14 cellular contexts compared by ENCODE assay signal in genomic region chr9:120758544-120758943, GRCh38. TPM values are rescaled to one million over a fixed set of nuclear protein-coding genes. Genes with fewer than 3 reads are reported as not detected.
DNase-seq lines count a peak whose midpoint lies in the region; TF ChIP-seq lines count a peak whose summit lies in the region.
"Had no signal": no experiment of that assay in that cellular context is flagged by ENCODE, and none has a peak within 500 bp of the region (broad histone marks: within the 10 kb centered on the region; RNA-seq: fewer than 3 reads in every experiment).

No MANE protein-coding gene starts in this region.

- peaks cover 1% of the 10 kb centered on the region for H3K36me3 ChIP-seq in cardiac muscle cell
- peaks cover 41% of the 10 kb centered on the region for H3K36me3 ChIP-seq in right atrium auricular region
- peaks cover 26% of the 10 kb centered on the region for H3K36me3 ChIP-seq in neutrophil

- no peaks in the 10 kb centered on the region for H3K9me3 Mint-ChIP-seq in activated naive CD8-positive, alpha-beta T cell (ENCODE audit: low read depth)
- no peaks in the 10 kb centered on the region for H3K9me3 Mint-ChIP-seq in progenitor cell of endocrine pancreas (ENCODE audit: low read depth)

- H3K36me3 Mint-ChIP-seq in activated naive CD8-positive, alpha-beta T cell = no peaks in the 10 kb centered on the region
- peaks cover 2% of the 10 kb centered on the region for H3K36me3 Mint-ChIP-seq in progenitor cell of endocrine pancreas (ENCODE audit: insufficient read depth)

- peaks cover 9% of the 10 kb centered on the region for H3K4me1 Mint-ChIP-seq in activated naive CD8-positive, alpha-beta T cell (ENCODE audit: low read depth)
- no peaks in the 10 kb centered on the region for H3K4me1 Mint-ChIP-seq in progenitor cell of endocrine pancreas (ENCODE audit: low read depth)

- H3K27me3 ChIP-seq in cardiac muscle cell (no peaks in the 10 kb centered on the region), right atrium auricular region (no peaks in the 10 kb centered on the region), HL-60 (ENCODE audit: insufficient read depth, poor library complexity, severe bottlenecking) (no peaks in the 10 kb centered on the region), neutrophil (no peaks in the 10 kb centered on the region)
- H3K27me3 ChIP-seq: BE2C had no signal

- H3K27ac Mint-ChIP-seq in activated naive CD8-positive, alpha-beta T cell = peak overlapping the region; percentile 36
- H3K27ac Mint-ChIP-seq in progenitor cell of endocrine pancreas = no peak overlapping the region

- H3K4me3 ChIP-seq in cardiac muscle cell (no peak overlapping the region), right atrium auricular region (no peak overlapping the region), HL-60 (replicated peaks; ENCODE audit: insufficient read depth, low read length) (no peak overlapping the region), neutrophil (ENCODE audit: low read depth in 1 of 2, low read length in 1 of 2) (peak overlapping the region in 1 of 2 experiments; percentile 12)

- H3K4me1 ChIP-seq in cardiac muscle cell (ENCODE audit: low read depth) = no peaks in the 10 kb centered on the region
- H3K4me1 ChIP-seq in right atrium auricular region = peaks cover 0 to 4% of the 10 kb centered on the region in 2 donors
- H3K4me1 ChIP-seq in neutrophil (ENCODE audit: control insufficient read depth in 1 of 2, insufficient read depth in 1 of 2, low read depth in 1 of 2, low read length in 1 of 2) = peaks cover 48 to 61% of the 10 kb centered on the region in 2 experiments
- H3K4me1 ChIP-seq: BE2C had no signal

- H3K4me3 Mint-ChIP-seq in activated naive CD8-positive, alpha-beta T cell = no peak overlapping the region
- no peak overlapping the region for H3K4me3 Mint-ChIP-seq in progenitor cell of endocrine pancreas (ENCODE audit: low read depth)

- no peaks in the 10 kb centered on the region for H3K27me3 Mint-ChIP-seq in activated naive CD8-positive, alpha-beta T cell
- no peaks in the 10 kb centered on the region for H3K27me3 Mint-ChIP-seq in progenitor cell of endocrine pancreas

- TF ChIP-seq CTCF in cardiac muscle cell (IDR thresholded peaks at IDR 0.05; ENCODE audit: low read depth, low read length) (no peak), right atrium auricular region (IDR thresholded peaks at IDR 0.05) (no peak), HL-60 (IDR thresholded peaks at IDR 0.05; ENCODE audit: insufficient read depth, low read length) (no peak), neutrophil (IDR thresholded peaks at IDR 0.05) (no peak), progenitor cell of endocrine pancreas (IDR thresholded peaks at IDR 0.05; ENCODE audit: unreplicated experiment) (no peak)

- H3K9me3 ChIP-seq in cardiac muscle cell (ENCODE audit: low read depth) (no peaks in the 10 kb centered on the region), right atrium auricular region (no peaks in the 10 kb centered on the region), neutrophil (no peaks in the 10 kb centered on the region)
- H3K9me3 ChIP-seq: BE2C had no signal

- DNase-seq in cardiac muscle cell (ENCODE audit: low read depth in 1 of 2, low spot score in 1 of 2) (no peak), right atrium auricular region (ENCODE audit: low spot score) (no peak), HL-60 (ENCODE audit: low read depth in 1 of 2, low spot score in 1 of 2) (no peak), kidney tubule cell (ENCODE audit: low spot score) (no peak), DMS79 (lab: John Stamatoyannopoulos, UW) (no peak), progenitor cell of endocrine pancreas (ENCODE audit: low spot score, unreplicated experiment) (no peak)
- DNase-seq: BE2C, COR-L47, DMS153, NCI-H187 treated with DMSO at 0.1 percent for 48 hours, NCI-H510A, SHP77 had no signal

- H3K27ac ChIP-seq in cardiac muscle cell (peak overlapping the region; percentile 25), right atrium auricular region (no peak overlapping the region), HL-60 (replicated peaks) (peak overlapping the region; percentile 82), neutrophil (peak overlapping the region; percentile 77)

RNA-seq across cellular contexts. Expression of gene FBXW2, which starts 34.7 kb away (rescaled TPM):
- 32.9 and 45.5 TPM in 2 replicates for total RNA-seq in cardiac muscle cell
- 36.5 and 38.3 TPM in 2 replicates for polyA plus RNA-seq in cardiac muscle cell
- 10 to 100 TPM; 22.2 to 31.5 TPM for total RNA-seq in right atrium auricular region
- 66.0 and 66.1 TPM in 2 replicates for total RNA-seq in progenitor cell of endocrine pancreas

RNA-seq across cellular contexts. Expression of gene MEGF9, which starts 44.3 kb away (rescaled TPM):
- 1.4 and 1.8 TPM in 2 replicates for total RNA-seq in cardiac muscle cell
- 0.60 and 1.7 TPM in 2 replicates for polyA plus RNA-seq in cardiac muscle cell
- 10 to 100 TPM; 15.3 to 23.8 TPM for total RNA-seq in right atrium auricular region
- 22.1 and 23.4 TPM in 2 replicates for total RNA-seq in progenitor cell of endocrine pancreas

Comparison
In these comparisons a context has a peak if more than half of its experiments do, and no peak if none do; other contexts are left out.
1. H3K27ac ChIP-seq: peak in cardiac muscle cell (single experiment), HL-60 (single experiment) and neutrophil (single experiment); none in right atrium auricular region (0 of 2).